Comparison of ENCODE assay signal across 1 cellular context in the genomic region with DNA sequence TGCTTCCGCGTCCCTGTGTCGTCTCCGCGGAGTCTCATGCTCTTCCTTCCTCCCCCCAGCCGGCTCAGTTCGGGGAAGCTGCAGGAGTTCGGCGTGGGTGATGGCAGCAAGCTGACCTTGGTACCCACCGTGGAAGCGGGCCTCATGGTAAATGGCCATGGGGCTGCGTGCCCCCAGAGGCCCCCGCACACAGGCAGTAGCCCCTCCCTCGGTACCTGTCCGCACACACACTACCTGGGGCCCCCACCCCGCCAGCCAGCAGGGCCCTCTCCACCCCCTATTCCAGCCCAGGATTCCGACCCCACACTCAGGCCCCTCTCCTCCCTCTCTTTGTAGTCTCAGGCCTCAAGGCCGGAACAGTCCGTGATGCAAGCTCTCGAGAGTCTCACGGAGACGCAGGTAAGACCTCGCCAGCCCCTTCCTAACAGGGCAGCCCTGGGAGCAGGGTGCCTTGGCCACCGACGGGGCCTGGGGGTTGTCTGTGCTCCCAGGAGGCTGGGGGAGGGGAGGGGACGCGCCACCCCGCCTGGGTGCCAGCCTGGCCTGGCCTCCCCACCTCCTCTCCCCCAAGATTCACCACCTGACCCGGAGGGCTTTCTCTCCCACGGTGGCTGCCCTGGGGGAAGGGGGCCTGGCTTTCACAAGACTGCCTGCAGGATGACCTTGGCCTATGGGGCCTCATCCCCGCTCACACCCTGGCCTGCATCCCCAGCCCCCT.
TF ChIP-seq lines count a peak whose summit lies in the region.

No MANE protein-coding gene starts in this region.

TF ChIP-seq in endothelial cell of umbilical vein, 7 proteins besides CTCF, POLR2A, EP300 and RAD21:
- TF ChIP-seq GATA2 (IDR thresholded peaks at IDR 0.05; ENCODE audit: insufficient read depth, insufficient read length, low read depth, low read length) (no peak), JUN (IDR thresholded peaks at IDR 0.05; ENCODE audit: borderline replicate concordance, insufficient read depth, insufficient read length, low read depth) (no peak), EZH2 (IDR thresholded peaks at IDR 0.05; ENCODE audit: borderline replicate concordance, low read depth, low read length, severe bottlenecking) (no peak), MYC (IDR thresholded peaks at IDR 0.05; ENCODE audit: low read depth, low read length) (no peak), POLR2AphosphoS5 (IDR thresholded peaks at IDR 0.05; ENCODE audit: insufficient read depth, low read depth, low read length) (no peak), FOS (IDR thresholded peaks at IDR 0.05; ENCODE audit: borderline replicate concordance, insufficient read depth, low read length) (no peak), MAX (IDR thresholded peaks at IDR 0.05; ENCODE audit: insufficient read depth, insufficient read length) (no peak)
TF ChIP-seq in endothelial cell of umbilical vein: peak in this region for 0.
